Comparison of ENCODE assay signal across 22 cellular contexts in genomic region chr1:203343956-203344355, GRCh38. TPM values are rescaled to one million over a fixed set of nuclear protein-coding genes. Genes with fewer than 3 reads are reported as not detected.
"Had no signal": no experiment of that assay in that cellular context is flagged by ENCODE, and none has a peak within 500 bp of the region (broad histone marks: within the 10 kb centered on the region; RNA-seq: fewer than 3 reads in every experiment).

No MANE protein-coding gene starts in this region.

- DNase-seq: hippocampal formation; kidney; left lung; naive thymus-derived CD8-positive, alpha-beta T cell; nucleus accumbens; pancreas; posterior cingulate gyrus; retina; right lobe of liver; stimulated activated CD4-positive, alpha-beta T cell treated with anti-CD3 and anti-CD28 coated beads, Interleukin-1b, Interleukin-23, amount 100 ng/mL, for 48 hours; stimulated activated CD4-positive, alpha-beta T cell treated with anti-CD3 and anti-CD28 coated beads, Interleukin-2, amount 100 ng/mL, for 48 hours; stimulated activated naive B cell treated with anti-CD40 and anti-IgM and Interleukin-4, amounts not matched to agents 10 μg/mL and 1 μg/mL and 100 μg/mL, for 72 hours; substantia nigra; transverse colon had no signal

- H3K36me3 ChIP-seq: left lung, pancreas, prostate gland, right lobe of liver, transverse colon, upper lobe of left lung had no signal

- H3K9me3 ChIP-seq: left lung, pancreas, prostate gland, right lobe of liver, transverse colon, upper lobe of left lung had no signal

- H3K9me3 Mint-ChIP-seq: naive thymus-derived CD8-positive, alpha-beta T cell; nephron; stimulated activated naive B cell treated with anti-CD40 and anti-IgM and Interleukin-4, amounts not matched to agents 10 μg/mL and 1 μg/mL and 100 μg/mL, for 72 hours; stimulated activated naive CD8-positive, alpha-beta T cell treated with anti-CD3 and anti-CD28 coated beads, Interleukin-15, Interleukin-2, amounts not matched to agents 100 ng/mL and 50 ng/mL, for 24 hours had no signal

- H3K27me3 ChIP-seq: pancreas, right lobe of liver, transverse colon, upper lobe of left lung had no signal

- ATAC-seq: left colon; left lung; naive thymus-derived CD8-positive, alpha-beta T cell; pancreas; right lobe of liver; stimulated activated naive B cell treated with anti-CD40 and anti-IgM and Interleukin-4, amounts not matched to agents 10 μg/mL and 1 μg/mL and 100 μg/mL, for 72 hours had no signal

- H3K4me3 Mint-ChIP-seq: naive thymus-derived CD8-positive, alpha-beta T cell; nephron; neural crest cell; stimulated activated naive B cell treated with anti-CD40 and anti-IgM and Interleukin-4, amounts not matched to agents 10 μg/mL and 1 μg/mL and 100 μg/mL, for 72 hours; stimulated activated naive CD8-positive, alpha-beta T cell treated with anti-CD3 and anti-CD28 coated beads, Interleukin-15, Interleukin-2, amounts not matched to agents 100 ng/mL and 50 ng/mL, for 24 hours had no signal

- H3K36me3 Mint-ChIP-seq: naive thymus-derived CD8-positive, alpha-beta T cell had no signal

- H3K27ac Mint-ChIP-seq: naive thymus-derived CD8-positive, alpha-beta T cell; stimulated activated naive CD8-positive, alpha-beta T cell treated with anti-CD3 and anti-CD28 coated beads, Interleukin-15, Interleukin-2, amounts not matched to agents 100 ng/mL and 50 ng/mL, for 24 hours had no signal

- H3K4me3 ChIP-seq: left lung, lung, pancreas, prostate gland, right lobe of liver, smooth muscle cell, transverse colon, upper lobe of left lung had no signal

- H3K27ac ChIP-seq: left lung, pancreas, prostate gland, right lobe of liver had no signal

RNA-seq across cellular contexts. Expression of gene FMOD, which starts 7.0 kb away (rescaled TPM):
- total RNA-seq: naive thymus-derived CD8-positive, alpha-beta T cell had no signal
